15 cellular contexts compared by ENCODE assay signal in the genomic region with DNA sequence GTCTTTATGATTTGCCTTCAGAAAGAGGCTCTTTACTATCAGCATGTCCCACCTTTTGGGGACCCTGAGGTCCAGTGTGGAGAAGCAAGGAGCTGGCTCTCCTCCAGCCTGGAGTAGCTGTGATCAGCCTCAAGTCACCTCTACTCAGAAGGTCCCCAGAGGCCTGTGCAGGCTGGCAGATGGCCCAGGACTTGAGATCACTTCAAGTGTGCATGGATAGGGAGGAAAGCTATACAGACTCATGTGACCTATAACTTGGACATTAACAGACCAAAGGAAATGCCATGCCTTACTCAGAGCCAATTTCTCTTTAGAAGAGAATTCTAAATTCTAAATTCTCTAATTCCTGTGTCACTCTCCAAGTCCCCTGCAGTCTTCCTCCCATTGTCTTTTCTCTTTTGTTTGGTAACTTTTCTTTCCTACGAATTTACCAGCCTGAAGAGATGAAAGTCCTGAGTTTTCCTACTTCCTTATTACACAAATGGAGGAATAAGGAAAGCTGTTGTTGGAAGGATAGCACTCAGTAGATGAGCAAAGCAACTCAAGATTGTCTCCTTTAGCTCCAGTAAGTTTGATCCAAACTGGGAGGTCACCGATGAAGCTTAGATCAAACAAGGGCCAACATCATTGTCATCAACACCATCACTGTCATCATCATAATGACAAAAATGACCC.
DNase-seq lines count a peak whose midpoint lies in the region; ATAC-seq and TF ChIP-seq lines count a peak whose summit lies in the region.
"Had no signal": no experiment of that assay in that cellular context is flagged by ENCODE, and none has a peak within 500 bp of the region (broad histone marks: within the 10 kb centered on the region; RNA-seq: fewer than 3 reads in every experiment).

No MANE protein-coding gene starts in this region.

- TF ChIP-seq CTCF in fibroblast of lung (conservative IDR thresholded peaks at IDR 0.05 in 1 of 2, IDR thresholded peaks at IDR 0.05 in 1 of 2; ENCODE audit: low read depth in 1 of 2, low read length in 2 of 2), result no peak

- H2AFZ ChIP-seq in fibroblast of lung (ENCODE audit: low read length), result no peak overlapping the region

- H3K27ac ChIP-seq in fibroblast of lung (ENCODE audit: insufficient read depth, low read length) (peak overlapping the region; percentile 75), mucosa of rectum (ENCODE audit: low read depth in 2 of 2, low read length in 2 of 2) (peak overlapping the region; percentile 72 to 76)
- H3K27ac ChIP-seq: dorsolateral prefrontal cortex had no signal

- H3K79me2 ChIP-seq in fibroblast of lung (ENCODE audit: control insufficient read depth, insufficient read depth, low read length), result no peaks in the 10 kb centered on the region

- ATAC-seq in GM18517 (IDR thresholded peaks at IDR 0.05; ENCODE audit: unreplicated experiment) (no peak), HG03442 (IDR thresholded peaks at IDR 0.05; ENCODE audit: unreplicated experiment) (no peak)
- ATAC-seq: stimulated activated effector memory CD8-positive, alpha-beta T cell treated with anti-CD3 and anti-CD28 coated beads, Interleukin-12 subunit alpha, Interleukin-12 subunit beta, amount 100 ng/mL, for 72 hours; WTC11 had no signal

- no peaks in the 10 kb centered on the region for H4K20me1 ChIP-seq in fibroblast of lung (ENCODE audit: control insufficient read depth, extremely low read depth, insufficient read depth, low read length)

- H3K4me1 ChIP-seq in fibroblast of lung (ENCODE audit: control insufficient read depth, extremely low read depth, insufficient read depth, low read length) (peaks cover 20% of the 10 kb centered on the region), mucosa of rectum (ENCODE audit: control insufficient read depth in 2 of 2, insufficient read depth in 2 of 2, low read length in 2 of 2) (peaks cover 10 to 31% of the 10 kb centered on the region in 2 donors)

- no peak overlapping the region for H3K9ac ChIP-seq in fibroblast of lung (ENCODE audit: insufficient read depth, low read length)
- H3K9ac ChIP-seq in mucosa of rectum (ENCODE audit: low read depth in 1 of 2, low read length in 2 of 2), result no peak overlapping the region

- DNase-seq in COLO829 (ENCODE audit: low spot score) (peak; percentile 56), NCI-H2171 treated with DMSO at 0.1 percent for 48 hours (lab: John Stamatoyannopoulos, UW) (peak; percentile 65), fibroblast of lung (ENCODE audit: low read depth in 2 of 2) (peak; percentile 43 to 50), NCI-H1417 treated with DMSO at 0.1 percent for 48 hours (lab: John Stamatoyannopoulos, UW) (no peak), SW 1271 (lab: John Stamatoyannopoulos, UW) (no peak)
- DNase-seq: CD8-positive, alpha-beta memory T cell; dorsolateral prefrontal cortex; naive B cell; NCI-H2107; stimulated activated CD4-positive, alpha-beta T cell treated with anti-CD3 and anti-CD28 coated beads, Interleukin-15, amount 100 ng/mL, for 24 hours had no signal

- H3K27me3 ChIP-seq in fibroblast of lung (ENCODE audit: control insufficient read depth, insufficient read depth, low read length) (no peaks in the 10 kb centered on the region), mucosa of rectum (ENCODE audit: control insufficient read depth in 2 of 2, insufficient read depth in 2 of 2, low read length in 2 of 2) (no peaks in the 10 kb centered on the region)
- H3K27me3 ChIP-seq: dorsolateral prefrontal cortex had no signal

- H3K9me3 ChIP-seq in fibroblast of lung (ENCODE audit: control insufficient read depth, insufficient read depth, low read depth, low read length), result no peaks in the 10 kb centered on the region
- no peaks in the 10 kb centered on the region for H3K9me3 ChIP-seq in mucosa of rectum (ENCODE audit: control insufficient read depth in 2 of 2, low read length in 2 of 2)

- H3K36me3 ChIP-seq in fibroblast of lung (ENCODE audit: control insufficient read depth, insufficient read depth, low read length) (no peaks in the 10 kb centered on the region), mucosa of rectum (ENCODE audit: control insufficient read depth in 2 of 2, insufficient read depth in 2 of 2, low read length in 2 of 2) (no peaks in the 10 kb centered on the region)

- no peak overlapping the region for H3K4me3 ChIP-seq in fibroblast of lung (replicated peaks in 1 of 4; ENCODE audit: control extremely low read depth in 1 of 4, insufficient read depth in 1 of 4, low read depth in 3 of 4, low read length in 4 of 4)
- no peak overlapping the region for H3K4me3 ChIP-seq in mucosa of rectum (ENCODE audit: low read length in 2 of 2)
- H3K4me3 ChIP-seq: dorsolateral prefrontal cortex had no signal

- H3K4me2 ChIP-seq in fibroblast of lung (ENCODE audit: extremely low read depth, insufficient read depth, low read length), result no peak overlapping the region

Comparison
In these comparisons a context has a peak if more than half of its experiments do, and no peak if none do; other contexts are left out.
1. DNase-seq: peak in COLO829 (single experiment), NCI-H2171 treated with DMSO at 0.1 percent for 48 hours (single experiment) and fibroblast of lung (2 of 2); none in NCI-H1417 treated with DMSO at 0.1 percent for 48 hours (single experiment) and SW 1271 (0 of 2).